13 cellular contexts compared by ENCODE assay signal in genomic region chr4:81550005-81550896, GRCh38.
DNase-seq lines count a peak whose midpoint lies in the region; ATAC-seq and TF ChIP-seq lines count a peak whose summit lies in the region.
"Had no signal": no experiment of that assay in that cellular context is flagged by ENCODE, and none has a peak within 500 bp of the region (broad histone marks: within the 10 kb centered on the region; RNA-seq: fewer than 3 reads in every experiment).

No MANE protein-coding gene starts in this region.

- no peak overlapping the region for H3K4me3 Mint-ChIP-seq in activated CD4-positive, alpha-beta T cell treated with anti-CD3 and anti-CD28 coated beads for 36 hours
- H3K4me3 Mint-ChIP-seq in activated CD4-positive, alpha-beta T cell treated with anti-CD3 and anti-CD28 coated beads, Interleukin-2, amount 10 ng/mL, durations not matched to agents 24 days and 14 days: no peak overlapping the region
- no peak overlapping the region for H3K4me3 Mint-ChIP-seq in endodermal cell
- H3K4me3 Mint-ChIP-seq: CD4-positive, alpha-beta memory T cell had no signal

- peak overlapping the region; percentile 9 for H3K27ac Mint-ChIP-seq in activated CD4-positive, alpha-beta T cell treated with anti-CD3 and anti-CD28 coated beads for 36 hours
- H3K27ac Mint-ChIP-seq in activated CD4-positive, alpha-beta T cell treated with anti-CD3 and anti-CD28 coated beads, Interleukin-2, amount 10 ng/mL, durations not matched to agents 24 days and 14 days: no peak overlapping the region
- H3K27ac Mint-ChIP-seq in endodermal cell: peak overlapping the region; percentile 35
- H3K27ac Mint-ChIP-seq: progenitor cell of endocrine pancreas had no signal

- no peaks in the 10 kb centered on the region for H3K36me3 ChIP-seq in endodermal cell (ENCODE audit: control insufficient read depth, insufficient read depth, low read length)
- no peaks in the 10 kb centered on the region for H3K36me3 ChIP-seq in upper lobe of left lung
- H3K36me3 ChIP-seq: thoracic aorta had no signal

- TF ChIP-seq CTCF in endodermal cell (conservative IDR thresholded peaks at IDR 0.05) (no peak), upper lobe of left lung (IDR thresholded peaks at IDR 0.05) (no peak)

- no peak for TF ChIP-seq POLR2A in upper lobe of left lung (IDR thresholded peaks at IDR 0.05)

- no peaks in the 10 kb centered on the region for H3K9me3 ChIP-seq in endodermal cell (ENCODE audit: control insufficient read depth, low read length)
- no peaks in the 10 kb centered on the region for H3K9me3 ChIP-seq in upper lobe of left lung
- H3K9me3 ChIP-seq: thoracic aorta had no signal

- no peak overlapping the region for H3K4me3 ChIP-seq in endodermal cell (ENCODE audit: low read length)
- H3K4me3 ChIP-seq in upper lobe of left lung: no peak overlapping the region
- H3K4me3 ChIP-seq: thoracic aorta had no signal

- TF ChIP-seq EP300 in upper lobe of left lung (IDR thresholded peaks at IDR 0.05): no peak

- no peaks in the 10 kb centered on the region for H3K27me3 ChIP-seq in endodermal cell (ENCODE audit: control insufficient read depth, insufficient read depth, low read length, poor library complexity, severe bottlenecking)
- H3K27me3 ChIP-seq in upper lobe of left lung: no peaks in the 10 kb centered on the region

- POLR2A ChIA-PET in activated CD4-positive, alpha-beta T cell treated with anti-CD3 and anti-CD28 coated beads for 36 hours (lab: Charles Lee): no interaction called here

- no peak for DNase-seq in activated CD4-positive, alpha-beta T cell treated with anti-CD3 and anti-CD28 coated beads for 36 hours
- DNase-seq in activated CD4-positive, alpha-beta T cell treated with anti-CD3 and anti-CD28 coated beads, Interleukin-2, amount 10 ng/mL, durations not matched to agents 24 days and 14 days: no peak
- DNase-seq in endodermal cell: peak; percentile 47
- DNase-seq in medulla oblongata (ENCODE audit: extremely low spot score): peak; percentile 21
- DNase-seq in upper lobe of left lung: peak in 1 of 2 donors; percentile 22
- no peak for DNase-seq in hepatic stellate cell (ENCODE audit: low spot score)
- no peak for DNase-seq in stimulated activated CD4-positive, alpha-beta T cell treated with anti-CD3 and anti-CD28 coated beads, Interleukin-15, amount 100 ng/mL, for 24 hours
- DNase-seq: CD4-positive, alpha-beta memory T cell; effector CD4-positive, alpha-beta T cell; HCEC 1CT had no signal

- H3K9ac ChIP-seq in endodermal cell (ENCODE audit: extremely low read depth, low read length, poor library complexity, severe bottlenecking): no peak overlapping the region

- 77 to 81% methylated on average over 5 to 12 of the region's 12 CpGs for WGBS in endodermal cell (ENCODE audit: insufficient coverage in 1 of 2, insufficient read length in 1 of 2), 2 experiments
- 89 to 90% methylated on average over 12 of the region's 12 CpGs for WGBS in upper lobe of left lung, 2 donors

- CTCF ChIA-PET in activated CD4-positive, alpha-beta T cell treated with anti-CD3 and anti-CD28 coated beads for 36 hours (lab: Charles Lee): interaction anchor here (0.7 to 1.4 kb wide), 2 partner anchors 21 to 79 kb away, joined by 3 read pairs; no protein-coding TSS in a partner anchor

- intact Hi-C loops in activated CD4-positive, alpha-beta T cell treated with anti-CD3 and anti-CD28 coated beads for 36 hours (cut with DNase I, micrococcal nuclease): no loop called here
- intact Hi-C loops in activated CD4-positive, alpha-beta T cell treated with anti-CD3 and anti-CD28 coated beads, Interleukin-2, amount 10 ng/mL, durations not matched to agents 24 days and 14 days (cut with micrococcal nuclease): no loop called here

- peaks cover 5% of the 10 kb centered on the region for H3K4me1 Mint-ChIP-seq in activated CD4-positive, alpha-beta T cell treated with anti-CD3 and anti-CD28 coated beads for 36 hours
- H3K4me1 Mint-ChIP-seq in activated CD4-positive, alpha-beta T cell treated with anti-CD3 and anti-CD28 coated beads, Interleukin-2, amount 10 ng/mL, durations not matched to agents 24 days and 14 days: peaks cover under 1% of the 10 kb centered on the region
- peaks cover 4% of the 10 kb centered on the region for H3K4me1 Mint-ChIP-seq in endodermal cell

- H3K27ac ChIP-seq in endodermal cell (ENCODE audit: low read depth, low read length) (no peak overlapping the region), upper lobe of left lung (peak overlapping the region in 3 of 4 donors; percentile 39 to 47 (median 40))
- H3K27ac ChIP-seq: thoracic aorta had no signal

- H3K9me3 Mint-ChIP-seq in activated CD4-positive, alpha-beta T cell treated with anti-CD3 and anti-CD28 coated beads for 36 hours (ENCODE audit: low read depth): peaks cover 3% of the 10 kb centered on the region
- peaks cover 7% of the 10 kb centered on the region for H3K9me3 Mint-ChIP-seq in activated CD4-positive, alpha-beta T cell treated with anti-CD3 and anti-CD28 coated beads, Interleukin-2, amount 10 ng/mL, durations not matched to agents 24 days and 14 days
- peaks cover 2% of the 10 kb centered on the region for H3K9me3 Mint-ChIP-seq in endodermal cell

- H3K27me3 Mint-ChIP-seq in activated CD4-positive, alpha-beta T cell treated with anti-CD3 and anti-CD28 coated beads for 36 hours: no peaks in the 10 kb centered on the region
- peaks cover under 1% of the 10 kb centered on the region for H3K27me3 Mint-ChIP-seq in activated CD4-positive, alpha-beta T cell treated with anti-CD3 and anti-CD28 coated beads, Interleukin-2, amount 10 ng/mL, durations not matched to agents 24 days and 14 days
- peaks cover 2% of the 10 kb centered on the region for H3K27me3 Mint-ChIP-seq in endodermal cell (ENCODE audit: insufficient read depth)
- H3K27me3 Mint-ChIP-seq: CD4-positive, alpha-beta memory T cell; progenitor cell of endocrine pancreas had no signal

- H3K36me3 Mint-ChIP-seq in activated CD4-positive, alpha-beta T cell treated with anti-CD3 and anti-CD28 coated beads for 36 hours (ENCODE audit: low read depth): no peaks in the 10 kb centered on the region
- H3K36me3 Mint-ChIP-seq in activated CD4-positive, alpha-beta T cell treated with anti-CD3 and anti-CD28 coated beads, Interleukin-2, amount 10 ng/mL, durations not matched to agents 24 days and 14 days (ENCODE audit: low read depth): no peaks in the 10 kb centered on the region
- no peaks in the 10 kb centered on the region for H3K36me3 Mint-ChIP-seq in endodermal cell (ENCODE audit: low read depth)
- H3K36me3 Mint-ChIP-seq: CD4-positive, alpha-beta memory T cell had no signal

- ATAC-seq in activated CD4-positive, alpha-beta T cell treated with anti-CD3 and anti-CD28 coated beads for 36 hours: no peak
- ATAC-seq in upper lobe of left lung (ENCODE audit: low FRiP score in 2 of 2): peak in 1 of 2 donors; percentile 92
- ATAC-seq in GM21576 (IDR thresholded peaks at IDR 0.05; ENCODE audit: unreplicated experiment): no peak

- no peaks in the 10 kb centered on the region for H3K4me1 ChIP-seq in endodermal cell (ENCODE audit: control insufficient read depth, insufficient read depth, low read length)
- peaks cover 4 to 18% (median 15%) of the 10 kb centered on the region in 4 donors for H3K4me1 ChIP-seq in upper lobe of left lung

Comparison
In these comparisons a context has a peak if more than half of its experiments do, and no peak if none do; other contexts are left out.
1. DNase-seq: peak in endodermal cell (single experiment) and medulla oblongata (single experiment); none in activated CD4-positive, alpha-beta T cell treated with anti-CD3 and anti-CD28 coated beads for 36 hours (single experiment), activated CD4-positive, alpha-beta T cell treated with anti-CD3 and anti-CD28 coated beads, Interleukin-2, amount 10 ng/mL, durations not matched to agents 24 days and 14 days (single experiment), hepatic stellate cell (single experiment) and stimulated activated CD4-positive, alpha-beta T cell treated with anti-CD3 and anti-CD28 coated beads, Interleukin-15, amount 100 ng/mL, for 24 hours (single experiment).